Comparison of ENCODE assay signal across 7 cellular contexts in genomic region chr1:161725888-161726630, GRCh38. TPM values are rescaled to one million over a fixed set of nuclear protein-coding genes. Genes with fewer than 3 reads are reported as not detected.
A peak's percentile ranks its signal among the peaks of the same experiment; 100 is the strongest.
DNase-seq lines count a peak whose midpoint lies in the region; ATAC-seq and TF ChIP-seq lines count a peak whose summit lies in the region.

No MANE protein-coding gene starts in this region.

- H3K27me3 ChIP-seq in suprapubic skin, result no peaks in the 10 kb centered on the region

- H3K27ac ChIP-seq in epithelial cell of prostate (peak overlapping the region; percentile 92), suprapubic skin (peak overlapping the region; percentile 94)

- H3K4me1 ChIP-seq in mucosa of descending colon (ENCODE audit: low read depth) (peaks cover 5% of the 10 kb centered on the region), suprapubic skin (peaks cover 19% of the 10 kb centered on the region)

- under 1% methylated on average over 38 of the region's 43 CpGs for WGBS in suprapubic skin

- no peaks in the 10 kb centered on the region for H3K9me3 ChIP-seq in mucosa of descending colon
- no peaks in the 10 kb centered on the region for H3K9me3 ChIP-seq in suprapubic skin

- intact Hi-C loops in mucosa of descending colon (cut with DNase I, micrococcal nuclease), result no loop called here

- no peak for TF ChIP-seq EP300 in suprapubic skin (IDR thresholded peaks at IDR 0.05)

- H3K4me3 ChIP-seq in GM12865 (ENCODE audit: low read depth, low read length), result peak overlapping the region; percentile 94
- H3K4me3 ChIP-seq in mucosa of descending colon, result peak overlapping the region; percentile 40
- peak overlapping the region; percentile 93 for H3K4me3 ChIP-seq in suprapubic skin

- H3K36me3 ChIP-seq in mucosa of descending colon (ENCODE audit: low read depth), result no peaks in the 10 kb centered on the region
- H3K36me3 ChIP-seq in suprapubic skin, result no peaks in the 10 kb centered on the region

- TF ChIP-seq CTCF in GM12865 (IDR thresholded peaks at IDR 0.05; ENCODE audit: insufficient read depth, low read depth, low read length, missing control alignments) (peak; percentile 6), mucosa of descending colon (IDR thresholded peaks at IDR 0.05) (no peak), suprapubic skin (IDR thresholded peaks at IDR 0.05) (peak in 1 of 2 donors; percentile 24)

- TF ChIP-seq POLR2A in suprapubic skin (IDR thresholded peaks at IDR 0.05), result no peak

- DNase-seq in GM12865 (ENCODE audit: low read depth) (peak; percentile 73), NCI-H510A treated with DMSO at 0.1 percent for 48 hours (lab: John Stamatoyannopoulos, UW) (peak; percentile 37), epithelial cell of prostate (ENCODE audit: low read depth, low spot score) (no peak), mucosa of descending colon (peak; percentile 34 to 73 (median 65)), suprapubic skin (ENCODE audit: low spot score in 2 of 2) (peak; percentile 69 to 80)
- DNase-seq in activated CD8-positive, alpha-beta memory T cell treated with anti-CD3 and anti-CD28 coated beads for 24 hours, result peak; percentile 81

- ATAC-seq in HG02610 (IDR thresholded peaks at IDR 0.05; ENCODE audit: unreplicated experiment) (peak; percentile 18), mucosa of descending colon (peak; percentile 51)

RNA-seq across cellular contexts. Expression of gene FCRLB, which starts 4.7 kb away (rescaled TPM):
- total RNA-seq in mucosa of descending colon (under 1 TPM in 1 of 3 donors, not detected in 2; 0.28 TPM), suprapubic skin (1 to 10 TPM in 1 of 4 donors, under 1 TPM in 2, not detected in 1; 0.72 to 1.4 (median 0.81) TPM)

RNA-seq across cellular contexts. Expression of gene FCRLA, which starts 19.0 kb away (rescaled TPM):
- total RNA-seq in mucosa of descending colon (under 1 TPM in 2 of 3 donors, not detected in 1; 0.41 to 0.49 TPM), suprapubic skin (1 to 10 TPM in 3 of 4 donors, not detected in 1; 1.0 to 6.6 (median 1.6) TPM)

RNA-seq across cellular contexts. Expression of gene DUSP12, which starts 23.5 kb away (rescaled TPM):
- total RNA-seq in mucosa of descending colon, result 10 to 100 TPM; 14.3 to 19.5 (median 15.1) TPM
- 10 to 100 TPM; 10.9 to 12.7 (median 11.9) TPM for total RNA-seq in suprapubic skin

RNA-seq across cellular contexts. Expression of gene ATF6, which starts 40.1 kb away (rescaled TPM):
- 10 to 100 TPM; 21.7 to 24.9 (median 24.5) TPM for total RNA-seq in mucosa of descending colon
- 10 to 100 TPM; 28.0 to 32.4 (median 29.7) TPM for total RNA-seq in suprapubic skin

Comparison
In these comparisons a context has a peak if more than half of its experiments do, and no peak if none do; other contexts are left out.
1. H3K4me3 ChIP-seq: peak in every context shown above with its lines; median percentile 94 in GM12865; 93 in suprapubic skin; 40 in mucosa of descending colon.